In genomic region chr16:86170720-86171119, GRCh38 we compare ENCODE assay signal across 27 cellular contexts.
"Had no signal": no experiment of that assay in that cellular context is flagged by ENCODE, and none has a peak within 500 bp of the region (broad histone marks: within the 10 kb centered on the region; RNA-seq: fewer than 3 reads in every experiment).

No MANE protein-coding gene starts in this region.

- H3K9me2 ChIP-seq: SK-N-SH had no signal

- H3K36me3 ChIP-seq: breast epithelium had no signal

- H3K4me1 ChIP-seq: breast epithelium had no signal

- H3K4me3 ChIP-seq: breast epithelium had no signal

- ATAC-seq: activated CD8-positive, alpha-beta T cell treated with anti-CD3 and anti-CD28 coated beads, Interleukin-2, amount 10 ng/mL, durations not matched to agents 7 days and 5 days; Panc1; Right ventricle myocardium inferior; WTC11 had no signal

- H3K4me2 ChIP-seq: KMS-11, SK-N-SH had no signal

- H3K9ac ChIP-seq: KMS-11, SK-N-SH had no signal

- H3K9me3 ChIP-seq: SK-N-SH had no signal

- DNase-seq: activated CD4-positive, alpha-beta T cell treated with anti-CD3 and anti-CD28 coated beads for 48 hours; activated CD4-positive, alpha-beta T cell treated with anti-CD3 and anti-CD28 coated beads, Interleukin-2, amount 50 U/mL, for 4 hours; activated CD4-positive, CD25-positive, alpha-beta regulatory T cell treated with anti-CD3 and anti-CD28 coated beads, Interleukin-2, amount 50 U/mL, for 72 hours; activated CD8-positive, alpha-beta memory T cell treated with anti-CD3 and anti-CD28 coated beads, Interleukin-2, amount 50 U/mL, for 48 hours; activated CD8-positive, alpha-beta T cell treated with anti-CD3 and anti-CD28 coated beads, Interleukin-2, amount 10 ng/mL, durations not matched to agents 7 days and 5 days; activated effector memory CD4-positive, alpha-beta T cell treated with anti-CD3 and anti-CD28 coated beads, Interleukin-2, amount 50 U/mL, for 16 hours; activated naive CD4-positive, alpha-beta T cell treated with anti-CD3 and anti-CD28 coated beads, Interleukin-2, amount 10 ng/mL, durations not matched to agents 7 days and 5 days; activated naive CD8-positive, alpha-beta T cell treated with anti-CD3 and anti-CD28 coated beads for 36 hours; activated T-cell treated with anti-CD3 and anti-CD28 coated beads, Interleukin-2, amount 50 U/mL, for 1 hour; anterior cingulate cortex; caudate nucleus; NCI-H1105 treated with DMSO at 0.1 percent for 48 hours; NCI-H1436 treated with DMSO at 0.1 percent for 48 hours; NCI-H187; NCI-H2081; NCI-H510A treated with DMSO at 0.1 percent for 48 hours; NCI-H69; NK-92 treated with Interleukin-12 subunit alpha and Interleukin-12 subunit beta, amount 100 ng/mL, for 24 hours; OCI-M1; RPMI8226; SK-N-SH; T-helper 1 cell had no signal

- H3K27ac ChIP-seq: breast epithelium, KMS-11 had no signal
